ENCODE assay signal across 15 cellular contexts in genomic region chr14:57987051-57987450, GRCh38.
"Had no signal": no experiment of that assay in that cellular context is flagged by ENCODE, and none has a peak within 500 bp of the region (broad histone marks: within the 10 kb centered on the region; RNA-seq: fewer than 3 reads in every experiment).

No MANE protein-coding gene starts in this region.

- H3K4me1 ChIP-seq: adrenal gland, left ventricle myocardium inferior, parathyroid adenoma had no signal

- H3K27ac Mint-ChIP-seq: activated naive CD4-positive, alpha-beta T cell treated with anti-CD3 and anti-CD28 coated beads, Interleukin-2, amount 50 U/mL, for 72 hours had no signal

- H3K9me3 Mint-ChIP-seq: activated naive CD4-positive, alpha-beta T cell treated with anti-CD3 and anti-CD28 coated beads, Interleukin-2, amount 50 U/mL, for 72 hours; nephron had no signal

- H3K27me3 ChIP-seq: adrenal gland had no signal

- H3K4me3 ChIP-seq: adrenal gland, left ventricle myocardium inferior, spleen had no signal

- H3K36me3 ChIP-seq: adrenal gland, left ventricle myocardium inferior, spleen had no signal

- H3K9me3 ChIP-seq: adrenal gland, left ventricle myocardium inferior, spleen had no signal

- H3K27ac ChIP-seq: adrenal gland, left ventricle myocardium inferior, parathyroid adenoma, spleen had no signal

- H3K36me3 Mint-ChIP-seq: activated naive CD4-positive, alpha-beta T cell treated with anti-CD3 and anti-CD28 coated beads, Interleukin-2, amount 50 U/mL, for 72 hours had no signal

- DNase-seq: activated CD4-positive, alpha-beta T cell treated with anti-CD3 and anti-CD28 coated beads, Interleukin-2, amount 50 U/mL, for 4 hours; activated gamma-delta T cell; adrenal gland; effector CD8-positive, alpha-beta T cell; foreskin melanocyte; head of caudate nucleus; kidney; left ventricle myocardium inferior; mammary epithelial cell; midbrain; spleen; stimulated activated naive CD4-positive, alpha-beta T cell had no signal

- H3K4me3 Mint-ChIP-seq: nephron had no signal

- ATAC-seq: activated naive CD4-positive, alpha-beta T cell treated with anti-CD3 and anti-CD28 coated beads, Interleukin-2, amount 50 U/mL, for 72 hours had no signal
